16 cellular contexts compared by ENCODE assay signal in the genomic region with DNA sequence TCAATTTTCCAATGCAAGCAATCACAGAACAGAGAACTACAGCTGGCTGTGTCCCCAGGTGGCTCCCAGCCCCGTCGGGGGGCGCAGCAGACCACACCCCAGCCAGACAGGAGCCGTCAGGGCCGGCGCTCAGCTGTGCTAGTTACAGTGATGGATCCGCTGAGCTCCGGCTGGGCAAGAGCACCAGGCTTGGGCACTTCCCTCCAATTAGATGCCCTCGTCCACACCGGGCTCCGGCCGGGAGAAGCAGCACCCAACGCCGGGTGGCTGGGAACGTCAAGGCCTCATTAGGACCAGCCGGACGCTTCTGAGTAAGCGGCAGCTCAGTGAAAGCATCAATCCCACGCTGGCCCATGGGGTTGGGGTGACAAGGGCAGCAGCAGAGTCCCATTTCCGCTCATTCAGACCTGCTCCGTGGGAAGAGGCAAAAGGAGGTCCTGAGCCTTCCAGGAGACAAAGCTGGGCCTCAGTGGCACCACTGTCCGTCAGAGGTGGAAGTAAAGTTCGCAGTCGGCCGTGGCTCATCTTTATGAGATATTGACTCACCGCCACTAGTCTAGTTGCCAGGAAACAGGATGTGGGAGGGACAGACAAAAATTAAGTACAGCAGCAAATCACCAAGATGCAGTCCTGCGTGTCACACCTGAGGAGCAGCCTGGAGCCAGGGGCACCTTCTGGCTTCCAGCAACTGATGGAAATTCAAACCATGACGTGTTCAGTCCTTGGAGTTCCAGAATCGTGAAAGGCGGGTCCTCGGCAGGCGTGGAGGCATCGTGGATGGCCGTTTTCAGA.
DNase-seq lines count a peak whose midpoint lies in the region; ATAC-seq and TF ChIP-seq lines count a peak whose summit lies in the region.
"Had no signal": no experiment of that assay in that cellular context is flagged by ENCODE, and none has a peak within 500 bp of the region (broad histone marks: within the 10 kb centered on the region; RNA-seq: fewer than 3 reads in every experiment).

No MANE protein-coding gene starts in this region.

- no peak for TF ChIP-seq CTCF in body of pancreas (IDR thresholded peaks at IDR 0.05)

- DNase-seq in NCI-H146 (lab: John Stamatoyannopoulos, UW) (peak; percentile 69), NCI-H146 treated with DMSO at 0.1 percent for 48 hours (lab: John Stamatoyannopoulos, UW; ENCODE audit: unreplicated experiment) (no peak), GM23248 (peak; percentile 60), NCI-H748 treated with DMSO at 0.1 percent for 48 hours (lab: John Stamatoyannopoulos, UW) (peak; percentile 44), kidney tubule cell (ENCODE audit: low spot score) (peak; percentile 46), body of pancreas (no peak), T-cell (no peak)
- DNase-seq: activated CD4-positive, alpha-beta T cell treated with anti-CD3 and anti-CD28 coated beads for 4 hours; activated T-cell treated with anti-CD3 and anti-CD28 coated beads, Interleukin-2, amount 50 U/mL, for 24 hours; central memory CD4-positive, alpha-beta T cell; foreskin melanocyte; NCI-H1048; NCI-H510A had no signal

- H3K27ac ChIP-seq in GM23248 (no peak overlapping the region), body of pancreas (no peak overlapping the region)
- H3K27ac ChIP-seq: A549 had no signal

- no peak overlapping the region for H3K9ac ChIP-seq in GM23248

- H3K4me3 ChIP-seq in GM23248 (no peak overlapping the region), body of pancreas (no peak overlapping the region)
- H3K4me3 ChIP-seq: A549 had no signal

- no peaks in the 10 kb centered on the region for H3K9me2 ChIP-seq in GM23248 (ENCODE audit: insufficient read depth)

- H3K4me1 ChIP-seq in GM23248 (ENCODE audit: insufficient read depth) (no peaks in the 10 kb centered on the region), body of pancreas (peaks cover under 1% of the 10 kb centered on the region)
- H3K4me1 ChIP-seq: A549 had no signal

- H3K36me3 Mint-ChIP-seq in T-cell, result no peaks in the 10 kb centered on the region
- H3K36me3 Mint-ChIP-seq: natural killer cell treated with Interleukin-12 subunit alpha and Interleukin-12 subunit beta and Interleukin-15 and Interleukin-18, amount 100 ng/mL, for 72 hours had no signal

- peaks cover 0 to 4% (median 0%) of the 10 kb centered on the region in 3 donors for H3K4me1 Mint-ChIP-seq in T-cell

- peaks cover 2 to 7% of the 10 kb centered on the region in 2 donors for H3K27me3 Mint-ChIP-seq in T-cell
- H3K27me3 Mint-ChIP-seq: natural killer cell treated with Interleukin-12 subunit alpha and Interleukin-12 subunit beta and Interleukin-15 and Interleukin-18, amount 100 ng/mL, for 72 hours had no signal

- H3K4me3 Mint-ChIP-seq in T-cell, result no peak overlapping the region
- H3K4me3 Mint-ChIP-seq: activated T-cell treated with anti-CD3 and anti-CD28 coated beads, Interleukin-2, amount 50 U/mL, for 24 hours; natural killer cell treated with Interleukin-12 subunit alpha and Interleukin-12 subunit beta and Interleukin-15 and Interleukin-18, amount 100 ng/mL, for 72 hours had no signal

- no peak overlapping the region for H3K27ac Mint-ChIP-seq in T-cell
- H3K27ac Mint-ChIP-seq: activated T-cell treated with anti-CD3 and anti-CD28 coated beads, Interleukin-2, amount 50 U/mL, for 24 hours; natural killer cell treated with Interleukin-12 subunit alpha and Interleukin-12 subunit beta and Interleukin-15 and Interleukin-18, amount 100 ng/mL, for 72 hours had no signal

- no peak overlapping the region for H3K4me2 ChIP-seq in GM23248 (ENCODE audit: unreplicated experiment)
- H3K4me2 ChIP-seq: A549 had no signal

- 38% methylated on average over 30 to 34 of the region's 34 CpGs for WGBS in GM23248 (ENCODE audit: low coverage in 1 of 2, low lambda C conversion rate in 2 of 2, missing lambda C conversion rate in 2 of 2), 2 experiments
- WGBS in body of pancreas, 2 donors, result 54 to 68% methylated on average over 12 to 34 of the region's 34 CpGs

- no peaks in the 10 kb centered on the region for H3F3A ChIP-seq in GM23248 (ENCODE audit: insufficient read depth)

- no peak for TF ChIP-seq POLR2A in body of pancreas (IDR thresholded peaks at IDR 0.05)

- in situ Hi-C loops in GM23248 (cut with MboI), result no loop called here

- CTCF ChIA-PET in T-cell (lab: Charles Lee), result no interaction called here

- H3K27me3 ChIP-seq in GM23248 (replicated peaks; ENCODE audit: insufficient read depth) (peaks cover 12% of the 10 kb centered on the region; the same call in 1 of the 2 replicates), body of pancreas (no peaks in the 10 kb centered on the region)

- ATAC-seq in body of pancreas, result no peak
- no peak for ATAC-seq in GM19467 (IDR thresholded peaks at IDR 0.05; ENCODE audit: unreplicated experiment)
- no peak for ATAC-seq in T-cell (replicated peaks in 1 of 4)
- ATAC-seq: natural killer cell treated with Interleukin-12 subunit alpha and Interleukin-12 subunit beta and Interleukin-15 and Interleukin-18, amount 100 ng/mL, for 72 hours had no signal

- H4K20me1 ChIP-seq in GM23248 (ENCODE audit: insufficient read depth), result no peaks in the 10 kb centered on the region

- H3K9me3 Mint-ChIP-seq in T-cell, result no peaks in the 10 kb centered on the region
- H3K9me3 Mint-ChIP-seq: activated T-cell treated with anti-CD3 and anti-CD28 coated beads, Interleukin-2, amount 50 U/mL, for 24 hours; natural killer cell treated with Interleukin-12 subunit alpha and Interleukin-12 subunit beta and Interleukin-15 and Interleukin-18, amount 100 ng/mL, for 72 hours had no signal

- POLR2A ChIA-PET in T-cell (lab: Charles Lee), result no interaction called here

- H3K36me3 ChIP-seq in GM23248 (ENCODE audit: low read depth) (no peaks in the 10 kb centered on the region), body of pancreas (replicated peaks in 1 of 2; ENCODE audit: insufficient read depth in 1 of 2, low read depth in 2 of 2) (no peaks in the 10 kb centered on the region)

- no peak overlapping the region for H2AFZ ChIP-seq in GM23248

- H3K9me3 ChIP-seq in GM23248 (ENCODE audit: low read depth) (no peaks in the 10 kb centered on the region), body of pancreas (no peaks in the 10 kb centered on the region)
- H3K9me3 ChIP-seq: A549 had no signal

- H3K79me2 ChIP-seq in GM23248 (ENCODE audit: insufficient read depth), result no peaks in the 10 kb centered on the region

- intact Hi-C loops in body of pancreas (cut with DNase I), result no loop called here

Comparison
In these comparisons a context has a peak if more than half of its experiments do, and no peak if none do; other contexts are left out.
1. DNase-seq: peak in NCI-H146 (single experiment), GM23248 (single experiment), NCI-H748 treated with DMSO at 0.1 percent for 48 hours (single experiment) and kidney tubule cell (single experiment); none in NCI-H146 treated with DMSO at 0.1 percent for 48 hours (single experiment), body of pancreas (0 of 4) and T-cell (0 of 34).